1 cellular context compared by ENCODE assay signal in the genomic region with DNA sequence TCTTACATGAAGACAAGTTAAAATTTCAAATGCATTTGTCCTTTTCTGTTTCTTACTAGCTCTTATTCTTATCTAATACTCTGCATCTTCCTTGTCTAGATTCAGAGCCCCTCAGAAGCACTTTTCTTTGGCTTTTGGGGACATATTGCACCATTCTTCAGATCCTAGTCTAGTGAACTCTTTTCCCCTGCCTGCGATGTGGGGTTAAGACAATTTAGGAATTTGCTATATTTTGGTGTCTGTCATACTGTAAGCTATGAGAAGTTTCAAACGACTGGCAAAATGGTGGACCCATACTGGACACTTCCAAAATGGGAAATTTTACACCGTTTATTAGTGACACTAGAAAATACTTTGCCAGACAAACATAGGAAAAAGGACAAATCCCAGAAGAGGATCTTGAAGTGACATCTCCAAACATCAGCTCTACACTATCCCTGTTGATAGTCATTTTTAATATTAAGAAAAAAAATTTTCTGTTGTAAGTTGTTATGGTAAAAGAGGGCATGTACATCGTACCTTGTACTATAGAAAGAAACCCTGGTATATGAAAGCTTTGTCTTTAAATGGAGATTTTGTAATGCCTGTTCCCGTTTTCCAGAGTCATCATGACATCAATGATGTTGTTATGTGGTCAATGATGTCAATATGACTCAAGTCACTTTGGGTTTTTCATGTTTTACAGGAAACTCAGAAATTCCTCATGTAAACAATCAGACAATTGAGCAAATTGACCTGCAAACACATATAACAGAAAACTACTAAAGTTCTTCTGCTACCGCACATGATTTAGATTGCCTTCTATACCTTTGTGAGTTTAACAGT.
TF ChIP-seq lines count a peak whose summit lies in the region.

No MANE protein-coding gene starts in this region.

TF ChIP-seq in K562, 482 proteins besides CTCF, POLR2A, EP300 and RAD21 (continued from another document and continues in another):
- TF ChIP-seq, protein P1, sequence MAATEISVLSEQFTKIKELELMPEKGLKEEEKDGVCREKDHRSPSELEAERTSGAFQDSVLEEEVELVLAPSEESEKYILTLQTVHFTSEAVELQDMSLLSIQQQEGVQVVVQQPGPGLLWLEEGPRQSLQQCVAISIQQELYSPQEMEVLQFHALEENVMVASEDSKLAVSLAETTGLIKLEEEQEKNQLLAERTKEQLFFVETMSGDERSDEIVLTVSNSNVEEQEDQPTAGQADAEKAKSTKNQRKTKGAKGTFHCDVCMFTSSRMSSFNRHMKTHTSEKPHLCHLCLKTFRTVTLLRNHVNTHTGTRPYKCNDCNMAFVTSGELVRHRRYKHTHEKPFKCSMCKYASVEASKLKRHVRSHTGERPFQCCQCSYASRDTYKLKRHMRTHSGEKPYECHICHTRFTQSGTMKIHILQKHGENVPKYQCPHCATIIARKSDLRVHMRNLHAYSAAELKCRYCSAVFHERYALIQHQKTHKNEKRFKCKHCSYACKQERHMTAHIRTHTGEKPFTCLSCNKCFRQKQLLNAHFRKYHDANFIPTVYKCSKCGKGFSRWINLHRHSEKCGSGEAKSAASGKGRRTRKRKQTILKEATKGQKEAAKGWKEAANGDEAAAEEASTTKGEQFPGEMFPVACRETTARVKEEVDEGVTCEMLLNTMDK (IDR thresholded peaks at IDR 0.05; ENCODE audit: borderline replicate concordance, insufficient read depth, low read depth, low read length, poor library complexity, severe bottlenecking) = no peak
- no peak for TF ChIP-seq ZNF431 (CRISPR knock-in tag; IDR thresholded peaks at IDR 0.05)
- TF ChIP-seq TBP (optimal IDR thresholded peaks at IDR 0.05; ENCODE audit: low read depth, low read length) = no peak
- peak; percentile 69; the same call in 1 of the 2 replicates for TF ChIP-seq BACH1 (tag; IDR thresholded peaks at IDR 0.05)
- no peak for TF ChIP-seq HOXB6 (CRISPR knock-in tag; IDR thresholded peaks at IDR 0.05; ENCODE audit: borderline replicate concordance)
- no peak for TF ChIP-seq ZNF311 (CRISPR knock-in tag; IDR thresholded peaks at IDR 0.05)
- TF ChIP-seq KAT8 (IDR thresholded peaks at IDR 0.05; ENCODE audit: low read depth) = no peak
- TF ChIP-seq NFE2 (IDR thresholded peaks at IDR 0.05; ENCODE audit: low read depth) = peak; percentile 49
- no peak for TF ChIP-seq BCL6 (CRISPR knock-in tag; IDR thresholded peaks at IDR 0.05)
- no peak for TF ChIP-seq U2AF1 (optimal IDR thresholded peaks at IDR 0.05; ENCODE audit: low read depth, low read length)
- TF ChIP-seq ZNF253 (CRISPR knock-in tag; conservative IDR thresholded peaks at IDR 0.05) = no peak
- TF ChIP-seq, protein P2, sequence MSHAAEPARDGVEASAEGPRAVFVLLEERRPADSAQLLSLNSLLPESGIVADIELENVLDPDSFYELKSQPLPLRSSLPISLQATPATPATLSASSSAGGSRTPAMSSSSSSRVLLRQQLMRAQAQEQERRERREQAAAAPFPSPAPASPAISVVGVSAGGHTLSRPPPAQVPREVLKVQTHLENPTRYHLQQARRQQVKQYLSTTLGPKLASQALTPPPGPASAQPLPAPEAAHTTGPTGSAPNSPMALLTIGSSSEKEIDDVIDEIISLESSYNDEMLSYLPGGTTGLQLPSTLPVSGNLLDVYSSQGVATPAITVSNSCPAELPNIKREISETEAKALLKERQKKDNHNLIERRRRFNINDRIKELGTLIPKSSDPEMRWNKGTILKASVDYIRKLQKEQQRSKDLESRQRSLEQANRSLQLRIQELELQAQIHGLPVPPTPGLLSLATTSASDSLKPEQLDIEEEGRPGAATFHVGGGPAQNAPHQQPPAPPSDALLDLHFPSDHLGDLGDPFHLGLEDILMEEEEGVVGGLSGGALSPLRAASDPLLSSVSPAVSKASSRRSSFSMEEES (CRISPR knock-in tag; IDR thresholded peaks at IDR 0.05) = no peak
- no peak for TF ChIP-seq MCM7 (IDR thresholded peaks at IDR 0.05)
- no peak for TF ChIP-seq ZNF444 (CRISPR knock-in tag; IDR thresholded peaks at IDR 0.05)
- no peak for TF ChIP-seq U2AF2 (optimal IDR thresholded peaks at IDR 0.05; ENCODE audit: low read depth, low read length)
- no peak for TF ChIP-seq CCAR2 (IDR thresholded peaks at IDR 0.05; ENCODE audit: low read depth, low read length)
- TF ChIP-seq, protein P3, sequence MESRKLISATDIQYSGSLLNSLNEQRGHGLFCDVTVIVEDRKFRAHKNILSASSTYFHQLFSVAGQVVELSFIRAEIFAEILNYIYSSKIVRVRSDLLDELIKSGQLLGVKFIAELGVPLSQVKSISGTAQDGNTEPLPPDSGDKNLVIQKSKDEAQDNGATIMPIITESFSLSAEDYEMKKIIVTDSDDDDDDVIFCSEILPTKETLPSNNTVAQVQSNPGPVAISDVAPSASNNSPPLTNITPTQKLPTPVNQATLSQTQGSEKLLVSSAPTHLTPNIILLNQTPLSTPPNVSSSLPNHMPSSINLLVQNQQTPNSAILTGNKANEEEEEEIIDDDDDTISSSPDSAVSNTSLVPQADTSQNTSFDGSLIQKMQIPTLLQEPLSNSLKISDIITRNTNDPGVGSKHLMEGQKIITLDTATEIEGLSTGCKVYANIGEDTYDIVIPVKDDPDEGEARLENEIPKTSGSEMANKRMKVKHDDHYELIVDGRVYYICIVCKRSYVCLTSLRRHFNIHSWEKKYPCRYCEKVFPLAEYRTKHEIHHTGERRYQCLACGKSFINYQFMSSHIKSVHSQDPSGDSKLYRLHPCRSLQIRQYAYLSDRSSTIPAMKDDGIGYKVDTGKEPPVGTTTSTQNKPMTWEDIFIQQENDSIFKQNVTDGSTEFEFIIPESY (CRISPR knock-in tag; IDR thresholded peaks at IDR 0.05) = no peak
- TF ChIP-seq CHD4 (IDR thresholded peaks at IDR 0.05; ENCODE audit: insufficient read depth, insufficient replicate concordance, low read depth, low read length, poor library complexity, severe bottlenecking) = no peak
- TF ChIP-seq HNRNPK (IDR thresholded peaks at IDR 0.05; ENCODE audit: low read depth, low read length, poor library complexity, severe bottlenecking) = no peak
- TF ChIP-seq ZNF12 (CRISPR knock-in tag; IDR thresholded peaks at IDR 0.05) = no peak
- no peak for TF ChIP-seq SMARCA4 (IDR thresholded peaks at IDR 0.05)
- no peak for TF ChIP-seq POLR2AphosphoS2 (IDR thresholded peaks at IDR 0.05; ENCODE audit: low read length)
- TF ChIP-seq, protein P4, sequence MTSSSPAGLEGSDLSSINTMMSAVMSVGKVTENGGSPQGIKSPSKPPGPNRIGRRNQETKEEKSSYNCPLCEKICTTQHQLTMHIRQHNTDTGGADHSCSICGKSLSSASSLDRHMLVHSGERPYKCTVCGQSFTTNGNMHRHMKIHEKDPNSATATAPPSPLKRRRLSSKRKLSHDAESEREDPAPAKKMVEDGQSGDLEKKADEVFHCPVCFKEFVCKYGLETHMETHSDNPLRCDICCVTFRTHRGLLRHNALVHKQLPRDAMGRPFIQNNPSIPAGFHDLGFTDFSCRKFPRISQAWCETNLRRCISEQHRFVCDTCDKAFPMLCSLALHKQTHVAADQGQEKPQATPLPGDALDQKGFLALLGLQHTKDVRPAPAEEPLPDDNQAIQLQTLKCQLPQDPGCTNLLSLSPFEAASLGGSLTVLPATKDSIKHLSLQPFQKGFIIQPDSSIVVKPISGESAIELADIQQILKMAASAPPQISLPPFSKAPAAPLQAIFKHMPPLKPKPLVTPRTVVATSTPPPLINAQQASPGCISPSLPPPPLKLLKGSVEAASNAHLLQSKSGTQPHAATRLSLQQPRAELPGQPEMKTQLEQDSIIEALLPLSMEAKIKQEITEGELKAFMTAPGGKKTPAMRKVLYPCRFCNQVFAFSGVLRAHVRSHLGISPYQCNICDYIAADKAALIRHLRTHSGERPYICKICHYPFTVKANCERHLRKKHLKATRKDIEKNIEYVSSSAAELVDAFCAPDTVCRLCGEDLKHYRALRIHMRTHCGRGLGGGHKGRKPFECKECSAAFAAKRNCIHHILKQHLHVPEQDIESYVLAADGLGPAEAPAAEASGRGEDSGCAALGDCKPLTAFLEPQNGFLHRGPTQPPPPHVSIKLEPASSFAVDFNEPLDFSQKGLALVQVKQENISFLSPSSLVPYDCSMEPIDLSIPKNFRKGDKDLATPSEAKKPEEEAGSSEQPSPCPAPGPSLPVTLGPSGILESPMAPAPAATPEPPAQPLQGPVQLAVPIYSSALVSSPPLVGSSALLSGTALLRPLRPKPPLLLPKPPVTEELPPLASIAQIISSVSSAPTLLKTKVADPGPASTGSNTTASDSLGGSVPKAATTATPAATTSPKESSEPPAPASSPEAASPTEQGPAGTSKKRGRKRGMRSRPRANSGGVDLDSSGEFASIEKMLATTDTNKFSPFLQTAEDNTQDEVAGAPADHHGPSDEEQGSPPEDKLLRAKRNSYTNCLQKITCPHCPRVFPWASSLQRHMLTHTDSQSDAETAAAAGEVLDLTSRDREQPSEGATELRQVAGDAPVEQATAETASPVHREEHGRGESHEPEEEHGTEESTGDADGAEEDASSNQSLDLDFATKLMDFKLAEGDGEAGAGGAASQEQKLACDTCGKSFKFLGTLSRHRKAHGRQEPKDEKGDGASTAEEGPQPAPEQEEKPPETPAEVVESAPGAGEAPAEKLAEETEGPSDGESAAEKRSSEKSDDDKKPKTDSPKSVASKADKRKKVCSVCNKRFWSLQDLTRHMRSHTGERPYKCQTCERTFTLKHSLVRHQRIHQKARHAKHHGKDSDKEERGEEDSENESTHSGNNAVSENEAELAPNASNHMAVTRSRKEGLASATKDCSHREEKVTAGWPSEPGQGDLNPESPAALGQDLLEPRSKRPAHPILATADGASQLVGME (CRISPR knock-in tag; IDR thresholded peaks at IDR 0.05) = no peak
- peak; percentile 77 for TF ChIP-seq FOSL1 (tag; conservative IDR thresholded peaks at IDR 0.05)
- TF ChIP-seq, protein P5, sequence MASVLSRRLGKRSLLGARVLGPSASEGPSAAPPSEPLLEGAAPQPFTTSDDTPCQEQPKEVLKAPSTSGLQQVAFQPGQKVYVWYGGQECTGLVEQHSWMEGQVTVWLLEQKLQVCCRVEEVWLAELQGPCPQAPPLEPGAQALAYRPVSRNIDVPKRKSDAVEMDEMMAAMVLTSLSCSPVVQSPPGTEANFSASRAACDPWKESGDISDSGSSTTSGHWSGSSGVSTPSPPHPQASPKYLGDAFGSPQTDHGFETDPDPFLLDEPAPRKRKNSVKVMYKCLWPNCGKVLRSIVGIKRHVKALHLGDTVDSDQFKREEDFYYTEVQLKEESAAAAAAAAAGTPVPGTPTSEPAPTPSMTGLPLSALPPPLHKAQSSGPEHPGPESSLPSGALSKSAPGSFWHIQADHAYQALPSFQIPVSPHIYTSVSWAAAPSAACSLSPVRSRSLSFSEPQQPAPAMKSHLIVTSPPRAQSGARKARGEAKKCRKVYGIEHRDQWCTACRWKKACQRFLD (CRISPR knock-in tag; IDR thresholded peaks at IDR 0.05) = 0 out of 2 replicates have a peak, but pooled peaks have one; percentile 27
- TF ChIP-seq, protein P6, sequence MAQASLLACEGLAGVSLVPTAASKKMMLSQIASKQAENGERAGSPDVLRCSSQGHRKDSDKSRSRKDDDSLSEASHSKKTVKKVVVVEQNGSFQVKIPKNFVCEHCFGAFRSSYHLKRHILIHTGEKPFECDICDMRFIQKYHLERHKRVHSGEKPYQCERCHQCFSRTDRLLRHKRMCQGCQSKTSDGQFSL (CRISPR knock-in tag; IDR thresholded peaks at IDR 0.05) = no peak
- TF ChIP-seq, protein P6 (tag; IDR thresholded peaks at IDR 0.05) = no peak
- no peak for TF ChIP-seq HDAC1 (IDR thresholded peaks at IDR 0.05)
- TF ChIP-seq NFATC3 (IDR thresholded peaks at IDR 0.05) = no peak
